Comparison of ENCODE assay signal across 21 cellular contexts in the genomic region with DNA sequence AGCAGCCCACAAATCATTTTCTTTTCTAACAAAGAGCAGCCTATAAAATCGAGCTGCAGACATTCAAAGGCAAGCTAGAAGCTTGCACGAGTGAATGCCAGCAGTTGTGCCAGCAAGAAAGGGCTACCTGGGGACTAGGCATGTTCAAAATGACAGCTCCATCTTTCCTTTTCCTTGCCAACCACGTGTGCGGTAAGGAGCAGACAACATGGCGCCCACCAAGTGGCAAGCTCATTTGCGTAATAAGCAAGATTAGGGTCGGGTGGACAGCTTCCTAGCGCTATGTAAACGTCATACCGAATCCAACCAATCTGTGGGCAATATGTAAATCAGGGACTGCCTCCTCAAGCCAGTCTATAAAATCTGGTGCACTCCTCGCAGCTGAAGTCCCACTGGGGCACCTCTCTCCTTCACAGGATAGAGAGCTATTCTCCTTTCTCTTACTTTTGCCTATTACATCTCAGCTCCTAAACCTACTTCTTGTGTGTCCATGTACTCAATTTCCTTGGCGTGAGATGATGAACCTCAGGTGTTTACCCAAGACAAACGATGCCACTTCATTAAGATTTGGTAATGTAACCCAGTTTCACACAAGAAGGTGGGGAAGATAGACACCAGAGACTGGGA. TPM values are rescaled to one million over a fixed set of nuclear protein-coding genes. Genes with fewer than 3 reads are reported as not detected.
"Had no signal": no experiment of that assay in that cellular context is flagged by ENCODE, and none has a peak within 500 bp of the region (broad histone marks: within the 10 kb centered on the region; RNA-seq: fewer than 3 reads in every experiment).

No MANE protein-coding gene starts in this region.

- DNase-seq: esophagus squamous epithelium; foreskin fibroblast; immature natural killer cell; kidney; left cardiac atrium; left ventricle myocardium superior; mesendoderm; naive thymus-derived CD8-positive, alpha-beta T cell; sigmoid colon; stimulated activated CD4-positive, alpha-beta T cell treated with anti-CD3 and anti-CD28 coated beads, Interleukin-2, amount 100 ng/mL, for 24 hours; stimulated activated CD4-positive, alpha-beta T cell treated with anti-CD3 and anti-CD28 coated beads, Interleukin-4, amount 100 ng/mL, for 4 hours; stimulated activated naive B cell treated with anti-CD40 and anti-IgM and Interleukin-4, amounts not matched to agents 10 μg/mL and 1 μg/mL and 100 μg/mL, for 72 hours; stimulated activated naive CD8-positive, alpha-beta T cell treated with anti-CD3 and anti-CD28 coated beads, Interleukin-15, amount 100 ng/mL, for 72 hours; transverse colon had no signal

- ATAC-seq: gastroesophageal sphincter; left cardiac atrium; left ventricle myocardium superior; naive thymus-derived CD8-positive, alpha-beta T cell; stimulated activated naive B cell treated with anti-CD40 and anti-IgM and Interleukin-4, amounts not matched to agents 10 μg/mL and 1 μg/mL and 100 μg/mL, for 72 hours; stimulated activated naive CD8-positive, alpha-beta T cell treated with anti-CD3 and anti-CD28 coated beads, Interleukin-15, amount 100 ng/mL, for 72 hours had no signal

- H3K9me3 ChIP-seq: esophagus squamous epithelium, gastroesophageal sphincter, neutrophil, right atrium auricular region, sigmoid colon, thoracic aorta, transverse colon had no signal

- H3K4me1 ChIP-seq: gastroesophageal sphincter, right atrium auricular region, sigmoid colon had no signal

- FAIRE-seq: colon had no signal

- H3K36me3 ChIP-seq: esophagus squamous epithelium, gastroesophageal sphincter, neutrophil, right atrium auricular region, sigmoid colon, thoracic aorta, transverse colon had no signal

- H3K27ac ChIP-seq: esophagus squamous epithelium, gastroesophageal sphincter, neutrophil, right atrium auricular region, thoracic aorta had no signal

- H3K27me3 ChIP-seq: esophagus squamous epithelium, gastroesophageal sphincter, neutrophil, right atrium auricular region, sigmoid colon, transverse colon had no signal

- H3K4me3 ChIP-seq: esophagus squamous epithelium, gastroesophageal sphincter, lung, right atrium auricular region, sigmoid colon, skin epidermis, thoracic aorta, transverse colon had no signal

RNA-seq across cellular contexts. Expression of a gene that starts 22.5 kb away (rescaled TPM):
- total RNA-seq: naive thymus-derived CD8-positive, alpha-beta T cell had no signal
- polyA plus RNA-seq: naive thymus-derived CD8-positive, alpha-beta T cell had no signal
